In genomic region chr2:46942891-46943626, GRCh38 we compare ENCODE assay signal across 8 cellular contexts. TPM values are rescaled to one million over a fixed set of nuclear protein-coding genes. Genes with fewer than 3 reads are reported as not detected.
DNase-seq lines count a peak whose midpoint lies in the region; ATAC-seq and TF ChIP-seq lines count a peak whose summit lies in the region.

No MANE protein-coding gene starts in this region.

- CTCF ChIA-PET in Calu3 (lab: Charles Lee), result interaction anchor here (0.9 to 1.1 kb wide), 3 partner anchors 12 to 27 kb away, joined by 3 read pairs; no protein-coding TSS in a partner anchor

- DNase-seq in Calu3 (no peak), coronary artery (ENCODE audit: low spot score) (no peak), progenitor cell of endocrine pancreas (ENCODE audit: low spot score, unreplicated experiment) (no peak), NCI-H2171 (lab: John Stamatoyannopoulos, UW) (no peak), prostate gland (ENCODE audit: low spot score) (no peak), amniotic stem cell (lab: John Stamatoyannopoulos, UW) (no peak)

- no peaks in the 10 kb centered on the region for H4K20me1 ChIP-seq in OCI-LY1 (ENCODE audit: insufficient read depth, low read length)

- no peak overlapping the region for H2AFZ ChIP-seq in OCI-LY1 (ENCODE audit: low read length)

- peak overlapping the region; percentile 84 for H3K4me3 ChIP-seq in OCI-LY1 (ENCODE audit: low read depth, low read length, poor library complexity, severe bottlenecking)
- peak overlapping the region; percentile 84 for H3K4me3 ChIP-seq in coronary artery
- no peak overlapping the region for H3K4me3 ChIP-seq in prostate gland

- peaks cover 30% of the 10 kb centered on the region for H3K4me1 Mint-ChIP-seq in Calu3 (ENCODE audit: low read depth, unreplicated experiment)
- peaks cover 12% of the 10 kb centered on the region for H3K4me1 Mint-ChIP-seq in progenitor cell of endocrine pancreas (ENCODE audit: low read depth)

- WGBS in prostate gland, result 87% methylated on average over 10 of the region's 10 CpGs

- no peaks in the 10 kb centered on the region for H3K27me3 Mint-ChIP-seq in Calu3 (ENCODE audit: unreplicated experiment)
- peaks cover 7% of the 10 kb centered on the region for H3K27me3 Mint-ChIP-seq in progenitor cell of endocrine pancreas

- no peak for TF ChIP-seq POLR2A in prostate gland (IDR thresholded peaks at IDR 0.05)

- no peak overlapping the region for H3K27ac Mint-ChIP-seq in Calu3 (ENCODE audit: unreplicated experiment)
- H3K27ac Mint-ChIP-seq in progenitor cell of endocrine pancreas, result no peak overlapping the region

- H3K27ac ChIP-seq in OCI-LY1 (ENCODE audit: low read depth, low read length, poor library complexity, severe bottlenecking) (peak overlapping the region; percentile 92), coronary artery (peak overlapping the region; percentile 75 to 96), prostate gland (no peak overlapping the region)

- peak overlapping the region; percentile 87 for H3K4me2 ChIP-seq in OCI-LY1 (ENCODE audit: low read length)

- no peak for TF ChIP-seq CTCF in Calu3 (IDR thresholded peaks at IDR 0.05; ENCODE audit: unreplicated experiment)
- TF ChIP-seq CTCF in OCI-LY1 (IDR thresholded peaks at IDR 0.05; ENCODE audit: low read length), result no peak
- TF ChIP-seq CTCF in coronary artery (IDR thresholded peaks at IDR 0.05), result no peak
- no peak for TF ChIP-seq CTCF in progenitor cell of endocrine pancreas (IDR thresholded peaks at IDR 0.05; ENCODE audit: unreplicated experiment)
- no peak for TF ChIP-seq CTCF in prostate gland (IDR thresholded peaks at IDR 0.05)

- intact Hi-C loops in Calu3 (cut with micrococcal nuclease; ENCODE audit: unreplicated experiment), result loop anchor here (1.0 kb wide), 1 partner anchor 42 kb away; no protein-coding TSS in a partner anchor
- intact Hi-C loops in prostate gland (cut with DNase I), result no loop called here

- H3K4me1 ChIP-seq in OCI-LY1 (ENCODE audit: insufficient read depth, low read length, severe bottlenecking) (peaks cover 68% of the 10 kb centered on the region), prostate gland (replicated peaks) (peaks cover 5% of the 10 kb centered on the region)

- no TSS peak for BruUV-seq in Calu3 (replicated peaks; lab: Mats Ljungman, UMichigan)

- H3K9me3 ChIP-seq in OCI-LY1 (ENCODE audit: low read length), result no peaks in the 10 kb centered on the region
- H3K9me3 ChIP-seq in prostate gland, result no peaks in the 10 kb centered on the region

- no peaks in the 10 kb centered on the region for H3K9me3 Mint-ChIP-seq in Calu3 (ENCODE audit: low read depth, unreplicated experiment)
- H3K9me3 Mint-ChIP-seq in progenitor cell of endocrine pancreas (ENCODE audit: low read depth), result no peaks in the 10 kb centered on the region

- H3K9ac ChIP-seq in OCI-LY1 (ENCODE audit: low read length), result peak overlapping the region; percentile 93

- H3K79me2 ChIP-seq in OCI-LY1 (ENCODE audit: insufficient read depth, low read length), result peaks cover 57% of the 10 kb centered on the region

- no peaks in the 10 kb centered on the region for H3K9me2 ChIP-seq in OCI-LY1 (ENCODE audit: low read depth, low read length)

- no peak for ATAC-seq in GM18873 (IDR thresholded peaks at IDR 0.05; ENCODE audit: low FRiP score, unreplicated experiment)

- H3K4me3 Mint-ChIP-seq in Calu3 (ENCODE audit: low read depth, unreplicated experiment), result peak overlapping the region; percentile 97
- H3K4me3 Mint-ChIP-seq in progenitor cell of endocrine pancreas (ENCODE audit: low read depth), result peak overlapping the region; percentile 28

- H3F3A ChIP-seq in OCI-LY1 (ENCODE audit: insufficient read depth, low read length), result no peaks in the 10 kb centered on the region

- no peaks in the 10 kb centered on the region for H3K27me3 ChIP-seq in OCI-LY1 (ENCODE audit: insufficient read depth, low read length)
- no peaks in the 10 kb centered on the region for H3K27me3 ChIP-seq in prostate gland (replicated peaks; ENCODE audit: insufficient read depth)

- H3K36me3 ChIP-seq in OCI-LY1 (ENCODE audit: insufficient read depth, low read length) (peaks cover 19% of the 10 kb centered on the region; the same call in 1 of the 2 replicates), prostate gland (no peaks in the 10 kb centered on the region)

- H3K36me3 Mint-ChIP-seq in Calu3 (ENCODE audit: insufficient read depth, unreplicated experiment), result peaks cover 22% of the 10 kb centered on the region
- no peaks in the 10 kb centered on the region for H3K36me3 Mint-ChIP-seq in progenitor cell of endocrine pancreas (ENCODE audit: insufficient read depth)

RNA-seq across cellular contexts. Expression of gene TTC7A, which starts 2.0 kb away (rescaled TPM):
- total RNA-seq in Calu3 (2022) (26.2 and 28.4 TPM in 2 replicates), progenitor cell of endocrine pancreas (14.2 and 14.8 TPM in 2 replicates), prostate gland (10 to 100 TPM; 19.3 to 64.4 TPM)

RNA-seq across cellular contexts. Expression of gene MCFD2, which starts 27.5 kb away (rescaled TPM):
- total RNA-seq in Calu3 (2022) (99.8 and 108 TPM in 2 replicates), progenitor cell of endocrine pancreas (72.9 and 78.3 TPM in 2 replicates), prostate gland (10 to 100 TPM; 77.9 to 88.4 TPM)

Comparison
In these comparisons a context has a peak if more than half of its experiments do, and no peak if none do; other contexts are left out.
1. H3K27ac ChIP-seq: peak in OCI-LY1 (single experiment) and coronary artery (2 of 2); none in prostate gland (0 of 2).
2. H3K4me3 ChIP-seq: peak in OCI-LY1 (single experiment) and coronary artery (single experiment); none in prostate gland (0 of 2).